ENCODE assay signal across 1 cellular context in the genomic region with DNA sequence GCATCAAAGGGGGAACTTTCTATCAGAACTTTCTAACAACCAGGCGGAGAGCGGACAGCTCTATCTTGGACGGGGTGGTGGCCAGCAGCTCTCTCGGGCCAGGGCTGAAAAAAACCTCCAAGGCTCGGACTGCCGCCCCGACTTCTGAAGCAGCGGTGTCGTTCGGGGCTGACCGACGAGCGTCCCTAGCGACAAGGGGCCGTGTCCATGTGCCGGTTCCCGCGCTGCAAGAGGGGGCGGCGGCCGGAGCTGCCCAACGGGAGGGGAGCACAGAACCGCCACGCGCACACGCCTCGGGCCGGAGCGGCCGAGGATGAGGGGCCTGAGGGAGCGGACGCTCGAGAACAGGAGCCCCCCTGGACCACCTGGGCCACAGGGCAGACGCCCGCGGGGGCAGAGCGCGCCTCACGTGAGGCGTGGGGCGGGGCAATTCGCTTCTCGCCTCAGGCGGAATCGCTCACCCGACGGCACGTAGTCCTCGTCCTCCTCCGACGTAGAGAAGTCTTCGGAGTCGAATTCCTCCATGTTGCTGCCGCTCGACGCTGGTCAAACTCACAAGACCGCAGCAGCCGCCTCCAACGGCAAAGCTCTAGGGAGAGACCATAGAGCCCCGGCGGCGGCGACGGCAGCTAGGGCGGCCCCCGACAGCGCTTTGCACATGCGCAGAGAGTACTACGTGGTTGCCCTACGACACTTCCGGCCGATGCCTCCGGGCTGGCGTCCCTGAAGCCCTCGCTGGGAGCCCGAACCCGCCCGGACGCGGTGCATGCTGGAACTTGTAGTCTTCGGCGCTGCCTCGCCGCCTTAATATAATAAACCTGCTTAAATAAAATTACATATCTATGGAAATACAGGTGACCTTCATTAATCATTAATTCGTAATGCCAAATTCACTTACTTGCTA.
TF ChIP-seq lines count a peak whose summit lies in the region.

Gene CFDP1 (minus strand): TSS at position 676 of the 904 bp plus-strand sequence. CDS start 151 bp downstream, at position 525.

TF ChIP-seq in GM23338, 12 proteins besides CTCF, POLR2A, EP300 and RAD21 (continued from another document):
- TF ChIP-seq NANOG (IDR thresholded peaks at IDR 0.05; ENCODE audit: borderline replicate concordance), result no peak
- TF ChIP-seq POLR2AphosphoS5 (IDR thresholded peaks at IDR 0.05; ENCODE audit: low read depth), result peak; percentile 82
- TF ChIP-seq CREB1 (CRISPR knock-in tag; IDR thresholded peaks at IDR 0.05; ENCODE audit: low read depth), result peak; percentile 88
- no peak for TF ChIP-seq JUNB (IDR thresholded peaks at IDR 0.05; ENCODE audit: unreplicated experiment)
- TF ChIP-seq EZH2phosphoT487 (IDR thresholded peaks at IDR 0.05; ENCODE audit: unreplicated experiment), result no peak
- TF ChIP-seq EZH2 (IDR thresholded peaks at IDR 0.05; ENCODE audit: low read depth, unreplicated experiment), result no peak
- TF ChIP-seq, protein P1, sequence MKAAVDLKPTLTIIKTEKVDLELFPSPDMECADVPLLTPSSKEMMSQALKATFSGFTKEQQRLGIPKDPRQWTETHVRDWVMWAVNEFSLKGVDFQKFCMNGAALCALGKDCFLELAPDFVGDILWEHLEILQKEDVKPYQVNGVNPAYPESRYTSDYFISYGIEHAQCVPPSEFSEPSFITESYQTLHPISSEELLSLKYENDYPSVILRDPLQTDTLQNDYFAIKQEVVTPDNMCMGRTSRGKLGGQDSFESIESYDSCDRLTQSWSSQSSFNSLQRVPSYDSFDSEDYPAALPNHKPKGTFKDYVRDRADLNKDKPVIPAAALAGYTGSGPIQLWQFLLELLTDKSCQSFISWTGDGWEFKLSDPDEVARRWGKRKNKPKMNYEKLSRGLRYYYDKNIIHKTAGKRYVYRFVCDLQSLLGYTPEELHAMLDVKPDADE (IDR thresholded peaks at IDR 0.05), result peak; percentile 55
- TF ChIP-seq ZNF331 (CRISPR knock-in tag; IDR thresholded peaks at IDR 0.05; ENCODE audit: low read depth), result no peak
